1 cellular context compared by ENCODE assay signal in the genomic region with DNA sequence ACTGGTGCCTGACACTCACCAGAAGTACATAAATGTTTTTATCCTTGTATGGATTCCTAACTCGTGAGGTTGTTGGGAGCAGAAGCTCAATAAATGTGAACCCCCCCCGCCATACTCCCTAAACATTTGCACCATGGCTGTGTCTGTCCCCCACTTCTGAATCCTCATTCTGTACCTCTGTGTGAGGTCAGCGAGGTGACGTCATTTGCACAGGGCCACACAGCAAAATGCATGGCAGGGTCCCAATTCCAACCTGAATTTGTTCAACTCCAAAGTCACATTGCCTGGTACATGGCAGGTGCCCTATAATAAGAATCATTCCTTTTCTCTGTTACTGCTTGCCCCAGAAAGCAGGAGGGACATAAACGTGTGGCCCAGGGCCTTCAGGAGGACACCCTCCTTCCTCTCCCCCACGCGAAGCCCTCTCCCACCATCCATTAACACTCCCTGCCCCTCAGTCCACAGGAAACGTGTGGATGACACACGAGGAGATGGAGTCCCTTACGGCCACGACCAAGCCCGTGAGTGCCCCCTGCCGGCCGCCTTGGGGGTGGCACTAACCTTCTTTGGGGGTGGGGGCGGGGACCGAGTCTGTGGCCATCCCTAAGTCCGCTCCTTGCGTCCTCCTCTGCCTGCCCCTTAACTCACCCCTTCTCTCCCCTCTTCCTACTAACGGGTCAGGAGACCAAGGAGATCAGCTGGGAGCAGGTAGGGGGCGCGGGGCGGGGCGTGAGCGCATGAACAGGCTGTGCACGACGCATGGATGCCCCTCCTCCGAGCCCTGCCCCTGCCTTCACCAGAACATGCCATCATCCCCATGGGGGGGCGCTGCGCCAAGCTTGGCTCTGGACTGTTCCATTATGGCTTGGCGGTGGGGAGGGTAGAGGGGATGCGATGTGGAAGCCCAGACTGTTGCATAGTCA.
A peak's percentile ranks its signal among the peaks of the same experiment; 100 is the strongest.
TF ChIP-seq lines count a peak whose summit lies in the region.

No MANE protein-coding gene starts in this region.

TF ChIP-seq in HEK293, 187 proteins besides CTCF, POLR2A, EP300 and RAD21 (continued from another document and continues in another):
- no peak for TF ChIP-seq ZSCAN4 (tag by site-specific recombination; IDR thresholded peaks at IDR 0.05)
- TF ChIP-seq ZBTB17 (tag by site-specific recombination; IDR thresholded peaks at IDR 0.05): peak; percentile 71
- TF ChIP-seq, protein P1, sequence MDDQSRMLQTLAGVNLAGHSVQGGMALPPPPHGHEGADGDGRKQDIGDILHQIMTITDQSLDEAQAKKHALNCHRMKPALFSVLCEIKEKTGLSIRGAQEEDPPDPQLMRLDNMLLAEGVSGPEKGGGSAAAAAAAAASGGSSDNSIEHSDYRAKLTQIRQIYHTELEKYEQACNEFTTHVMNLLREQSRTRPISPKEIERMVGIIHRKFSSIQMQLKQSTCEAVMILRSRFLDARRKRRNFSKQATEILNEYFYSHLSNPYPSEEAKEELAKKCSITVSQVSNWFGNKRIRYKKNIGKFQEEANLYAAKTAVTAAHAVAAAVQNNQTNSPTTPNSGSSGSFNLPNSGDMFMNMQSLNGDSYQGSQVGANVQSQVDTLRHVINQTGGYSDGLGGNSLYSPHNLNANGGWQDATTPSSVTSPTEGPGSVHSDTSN (CRISPR knock-in tag; IDR thresholded peaks at IDR 0.05): no peak
- TF ChIP-seq, protein P2, sequence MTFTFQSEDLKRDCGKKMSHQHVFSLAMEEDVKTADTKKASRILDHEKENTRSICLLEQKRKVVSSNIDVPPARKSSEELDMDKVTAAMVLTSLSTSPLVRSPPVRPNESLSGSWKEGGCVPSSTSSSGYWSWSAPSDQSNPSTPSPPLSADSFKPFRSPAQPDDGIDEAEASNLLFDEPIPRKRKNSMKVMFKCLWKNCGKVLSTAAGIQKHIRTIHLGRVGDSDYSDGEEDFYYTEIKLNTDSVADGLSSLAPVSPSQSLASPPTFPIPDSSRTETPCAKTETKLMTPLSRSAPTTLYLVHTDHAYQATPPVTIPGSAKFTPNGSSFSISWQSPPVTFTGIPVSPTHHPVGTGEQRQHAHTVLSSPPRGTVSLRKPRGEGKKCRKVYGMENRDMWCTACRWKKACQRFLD (tag by site-specific recombination; IDR thresholded peaks at IDR 0.05): no peak
- TF ChIP-seq ZNF76 (tag by site-specific recombination; IDR thresholded peaks at IDR 0.05; ENCODE audit: borderline replicate concordance, low read depth): no peak
- no peak for TF ChIP-seq ZNF114 (tag by site-specific recombination; IDR thresholded peaks at IDR 0.05)
- TF ChIP-seq IKZF3 (tag by site-specific recombination; IDR thresholded peaks at IDR 0.05): 0 out of 2 replicates have a peak, but pooled peaks have one; percentile 31
- peak; percentile 86; the same call in 1 of the 2 replicates for TF ChIP-seq SCRT1 (tag by site-specific recombination; IDR thresholded peaks at IDR 0.05; ENCODE audit: borderline replicate concordance)
- TF ChIP-seq, protein P3, sequence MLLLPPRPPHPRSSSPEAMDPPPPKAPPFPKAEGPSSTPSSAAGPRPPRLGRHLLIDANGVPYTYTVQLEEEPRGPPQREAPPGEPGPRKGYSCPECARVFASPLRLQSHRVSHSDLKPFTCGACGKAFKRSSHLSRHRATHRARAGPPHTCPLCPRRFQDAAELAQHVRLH (tag by site-specific recombination; IDR thresholded peaks at IDR 0.05): 0 out of 2 replicates have a peak, but pooled peaks have one; percentile 33
- TF ChIP-seq ZNF514 (tag by site-specific recombination; IDR thresholded peaks at IDR 0.05): no peak
- TF ChIP-seq ZNF843 (tag by site-specific recombination; IDR thresholded peaks at IDR 0.05): no peak
- TF ChIP-seq ZNF558 (tag by site-specific recombination; IDR thresholded peaks at IDR 0.05): no peak
- TF ChIP-seq BCL11B (tag by site-specific recombination; IDR thresholded peaks at IDR 0.05; ENCODE audit: low read depth): no peak
- TF ChIP-seq OVOL3 (tag by site-specific recombination; IDR thresholded peaks at IDR 0.05): no peak
- TF ChIP-seq ZNF416 (tag by site-specific recombination; IDR thresholded peaks at IDR 0.05): no peak
- TF ChIP-seq ZNF629 (tag by site-specific recombination; IDR thresholded peaks at IDR 0.05): peak; percentile 71
- TF ChIP-seq KLF1 (tag by site-specific recombination; IDR thresholded peaks at IDR 0.05): peak; percentile 65
- no peak for TF ChIP-seq ZNF664 (tag by site-specific recombination; IDR thresholded peaks at IDR 0.05)
- TF ChIP-seq ZNF837 (tag by site-specific recombination; IDR thresholded peaks at IDR 0.05): no peak
- TF ChIP-seq ZNF529 (tag by site-specific recombination; IDR thresholded peaks at IDR 0.05; ENCODE audit: insufficient replicate concordance): no peak
- peak; percentile 86 for TF ChIP-seq SCRT2 (tag by site-specific recombination; IDR thresholded peaks at IDR 0.05)
- TF ChIP-seq TSHZ1 (tag by site-specific recombination; IDR thresholded peaks at IDR 0.05; ENCODE audit: borderline replicate concordance): no peak
- no peak for TF ChIP-seq ZNF155 (tag by site-specific recombination; IDR thresholded peaks at IDR 0.05)
- TF ChIP-seq ZFP69B (tag by site-specific recombination; IDR thresholded peaks at IDR 0.05): 0 out of 2 replicates have a peak, but pooled peaks have one; percentile 15
- no peak for TF ChIP-seq FEZF1 (tag by site-specific recombination; IDR thresholded peaks at IDR 0.05)
- no peak for TF ChIP-seq ZNF48 (tag by site-specific recombination; IDR thresholded peaks at IDR 0.05)
- TF ChIP-seq, protein P4, sequence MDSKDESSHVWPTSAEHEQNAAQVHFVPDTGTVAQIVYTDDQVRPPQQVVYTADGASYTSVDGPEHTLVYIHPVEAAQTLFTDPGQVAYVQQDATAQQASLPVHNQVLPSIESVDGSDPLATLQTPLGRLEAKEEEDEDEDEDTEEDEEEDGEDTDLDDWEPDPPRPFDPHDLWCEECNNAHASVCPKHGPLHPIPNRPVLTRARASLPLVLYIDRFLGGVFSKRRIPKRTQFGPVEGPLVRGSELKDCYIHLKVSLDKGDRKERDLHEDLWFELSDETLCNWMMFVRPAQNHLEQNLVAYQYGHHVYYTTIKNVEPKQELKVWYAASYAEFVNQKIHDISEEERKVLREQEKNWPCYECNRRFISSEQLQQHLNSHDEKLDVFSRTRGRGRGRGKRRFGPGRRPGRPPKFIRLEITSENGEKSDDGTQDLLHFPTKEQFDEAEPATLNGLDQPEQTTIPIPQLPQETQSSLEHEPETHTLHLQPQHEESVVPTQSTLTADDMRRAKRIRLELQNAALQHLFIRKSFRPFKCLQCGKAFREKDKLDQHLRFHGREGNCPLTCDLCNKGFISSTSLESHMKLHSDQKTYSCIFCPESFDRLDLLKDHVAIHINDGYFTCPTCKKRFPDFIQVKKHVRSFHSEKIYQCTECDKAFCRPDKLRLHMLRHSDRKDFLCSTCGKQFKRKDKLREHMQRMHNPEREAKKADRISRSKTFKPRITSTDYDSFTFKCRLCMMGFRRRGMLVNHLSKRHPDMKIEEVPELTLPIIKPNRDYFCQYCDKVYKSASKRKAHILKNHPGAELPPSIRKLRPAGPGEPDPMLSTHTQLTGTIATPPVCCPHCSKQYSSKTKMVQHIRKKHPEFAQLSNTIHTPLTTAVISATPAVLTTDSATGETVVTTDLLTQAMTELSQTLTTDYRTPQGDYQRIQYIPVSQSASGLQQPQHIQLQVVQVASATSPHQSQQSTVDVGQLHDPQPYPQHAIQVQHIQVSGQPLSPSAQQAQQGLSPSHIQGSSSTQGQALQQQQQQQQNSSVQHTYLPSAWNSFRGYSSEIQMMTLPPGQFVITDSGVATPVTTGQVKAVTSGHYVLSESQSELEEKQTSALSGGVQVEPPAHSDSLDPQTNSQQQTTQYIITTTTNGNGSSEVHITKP (tag by site-specific recombination; IDR thresholded peaks at IDR 0.05): peak; percentile 99
- TF ChIP-seq ZFHX2 (tag by site-specific recombination; conservative IDR thresholded peaks at IDR 0.05): peak; percentile 64
- TF ChIP-seq ZNF830 (tag by site-specific recombination; IDR thresholded peaks at IDR 0.05; ENCODE audit: low read depth): no peak
- TF ChIP-seq ZNF391 (tag by site-specific recombination; IDR thresholded peaks at IDR 0.05; ENCODE audit: borderline replicate concordance, low read depth): peak; percentile 65; the same call in 1 of the 2 replicates
- TF ChIP-seq, protein P5, sequence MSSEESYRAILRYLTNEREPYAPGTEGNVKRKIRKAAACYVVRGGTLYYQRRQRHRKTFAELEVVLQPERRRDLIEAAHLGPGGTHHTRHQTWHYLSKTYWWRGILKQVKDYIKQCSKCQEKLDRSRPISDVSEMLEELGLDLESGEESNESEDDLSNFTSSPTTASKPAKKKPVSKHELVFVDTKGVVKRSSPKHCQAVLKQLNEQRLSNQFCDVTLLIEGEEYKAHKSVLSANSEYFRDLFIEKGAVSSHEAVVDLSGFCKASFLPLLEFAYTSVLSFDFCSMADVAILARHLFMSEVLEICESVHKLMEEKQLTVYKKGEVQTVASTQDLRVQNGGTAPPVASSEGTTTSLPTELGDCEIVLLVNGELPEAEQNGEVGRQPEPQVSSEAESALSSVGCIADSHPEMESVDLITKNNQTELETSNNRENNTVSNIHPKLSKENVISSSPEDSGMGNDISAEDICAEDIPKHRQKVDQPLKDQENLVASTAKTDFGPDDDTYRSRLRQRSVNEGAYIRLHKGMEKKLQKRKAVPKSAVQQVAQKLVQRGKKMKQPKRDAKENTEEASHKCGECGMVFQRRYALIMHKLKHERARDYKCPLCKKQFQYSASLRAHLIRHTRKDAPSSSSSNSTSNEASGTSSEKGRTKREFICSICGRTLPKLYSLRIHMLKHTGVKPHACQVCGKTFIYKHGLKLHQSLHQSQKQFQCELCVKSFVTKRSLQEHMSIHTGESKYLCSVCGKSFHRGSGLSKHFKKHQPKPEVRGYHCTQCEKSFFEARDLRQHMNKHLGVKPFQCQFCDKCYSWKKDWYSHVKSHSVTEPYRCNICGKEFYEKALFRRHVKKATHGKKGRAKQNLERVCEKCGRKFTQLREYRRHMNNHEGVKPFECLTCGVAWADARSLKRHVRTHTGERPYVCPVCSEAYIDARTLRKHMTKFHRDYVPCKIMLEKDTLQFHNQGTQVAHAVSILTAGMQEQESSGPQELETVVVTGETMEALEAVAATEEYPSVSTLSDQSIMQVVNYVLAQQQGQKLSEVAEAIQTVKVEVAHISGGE (tag by site-specific recombination; conservative IDR thresholded peaks at IDR 0.05; ENCODE audit: low read depth): no peak
- TF ChIP-seq REPIN1 (tag by site-specific recombination; IDR thresholded peaks at IDR 0.05; ENCODE audit: low read depth): no peak
- no peak for TF ChIP-seq ZNF585B (tag by site-specific recombination; IDR thresholded peaks at IDR 0.05)
- no peak for TF ChIP-seq ZNF146 (tag by site-specific recombination; IDR thresholded peaks at IDR 0.05)
- TF ChIP-seq GLIS2 (tag by site-specific recombination; IDR thresholded peaks at IDR 0.05): peak; percentile 88
- peak; percentile 63; the same call in 1 of the 2 replicates for TF ChIP-seq KLF8 (tag by site-specific recombination; IDR thresholded peaks at IDR 0.05)
- no peak for TF ChIP-seq ZSCAN23 (tag by site-specific recombination; IDR thresholded peaks at IDR 0.05)
- 0 out of 2 replicates have a peak, but pooled peaks have one; percentile 31 for TF ChIP-seq ZNF24 (tag by site-specific recombination; IDR thresholded peaks at IDR 0.05)
- TF ChIP-seq, protein P6, sequence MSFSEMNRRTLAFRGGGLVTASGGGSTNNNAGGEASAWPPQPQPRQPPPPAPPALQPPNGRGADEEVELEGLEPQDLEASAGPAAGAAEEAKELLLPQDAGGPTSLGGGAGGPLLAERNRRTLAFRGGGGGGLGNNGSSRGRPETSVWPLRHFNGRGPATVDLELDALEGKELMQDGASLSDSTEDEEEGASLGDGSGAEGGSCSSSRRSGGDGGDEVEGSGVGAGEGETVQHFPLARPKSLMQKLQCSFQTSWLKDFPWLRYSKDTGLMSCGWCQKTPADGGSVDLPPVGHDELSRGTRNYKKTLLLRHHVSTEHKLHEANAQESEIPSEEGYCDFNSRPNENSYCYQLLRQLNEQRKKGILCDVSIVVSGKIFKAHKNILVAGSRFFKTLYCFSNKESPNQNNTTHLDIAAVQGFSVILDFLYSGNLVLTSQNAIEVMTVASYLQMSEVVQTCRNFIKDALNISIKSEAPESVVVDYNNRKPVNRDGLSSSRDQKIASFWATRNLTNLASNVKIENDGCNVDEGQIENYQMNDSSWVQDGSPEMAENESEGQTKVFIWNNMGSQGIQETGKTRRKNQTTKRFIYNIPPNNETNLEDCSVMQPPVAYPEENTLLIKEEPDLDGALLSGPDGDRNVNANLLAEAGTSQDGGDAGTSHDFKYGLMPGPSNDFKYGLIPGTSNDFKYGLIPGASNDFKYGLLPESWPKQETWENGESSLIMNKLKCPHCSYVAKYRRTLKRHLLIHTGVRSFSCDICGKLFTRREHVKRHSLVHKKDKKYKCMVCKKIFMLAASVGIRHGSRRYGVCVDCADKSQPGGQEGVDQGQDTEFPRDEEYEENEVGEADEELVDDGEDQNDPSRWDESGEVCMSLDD (tag by site-specific recombination; IDR thresholded peaks at IDR 0.05): peak; percentile 17; the same call in 1 of the 2 replicates
- peak; percentile 60; the same call in 1 of the 2 replicates for TF ChIP-seq ZNF785 (tag by site-specific recombination; IDR thresholded peaks at IDR 0.05)
- 0 out of 2 replicates have a peak, but pooled peaks have one; percentile 28 for TF ChIP-seq ZNF324 (tag by site-specific recombination; IDR thresholded peaks at IDR 0.05)
